24 cellular contexts compared by ENCODE assay signal in the genomic region with DNA sequence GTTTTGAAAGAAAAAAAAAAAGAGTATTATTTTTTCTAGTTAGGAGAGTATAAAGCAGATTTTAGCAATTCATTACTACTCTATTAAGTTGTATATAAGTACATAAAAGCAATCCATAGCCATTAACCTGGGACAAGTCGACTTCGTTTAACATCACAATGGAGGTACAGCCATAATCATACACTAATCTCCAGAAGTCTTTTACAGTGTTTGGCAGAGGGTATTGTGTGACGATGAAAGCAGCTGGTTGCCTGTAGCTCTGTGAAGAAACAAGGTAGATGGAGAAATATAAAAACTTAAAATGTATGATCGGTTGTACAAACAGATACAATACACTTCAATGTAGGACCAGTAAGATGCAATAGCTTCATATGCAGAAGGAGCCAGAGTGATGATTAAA.
"Had no signal": no experiment of that assay in that cellular context is flagged by ENCODE, and none has a peak within 500 bp of the region (broad histone marks: within the 10 kb centered on the region; RNA-seq: fewer than 3 reads in every experiment).

No MANE protein-coding gene starts in this region.

- H3K9me3 ChIP-seq: esophagus squamous epithelium, heart right ventricle, left lung, mucosa of descending colon, prostate gland, right atrium auricular region, sigmoid colon, stomach, thyroid gland, vagina had no signal

- H3K27ac Mint-ChIP-seq: effector memory CD8-positive, alpha-beta T cell; mesothelial cell of epicardium; naive B cell; nephron progenitor cell; stimulated activated memory B cell treated with anti-CD40 and anti-IgM and Interleukin-4, amounts not matched to agents 10 μg/mL and 1 μg/mL and 100 μg/mL, for 72 hours had no signal

- H3K36me3 ChIP-seq: prostate gland had no signal

- H3K36me3 Mint-ChIP-seq: stimulated activated memory B cell treated with anti-CD40 and anti-IgM and Interleukin-4, amounts not matched to agents 10 μg/mL and 1 μg/mL and 100 μg/mL, for 72 hours had no signal

- H3K4me3 ChIP-seq: esophagus squamous epithelium, heart right ventricle, left lung, mucosa of descending colon, prostate gland, right atrium auricular region, sigmoid colon, stomach, thyroid gland, vagina had no signal

- H3K4me3 Mint-ChIP-seq: mesothelial cell of epicardium; naive B cell; nephron progenitor cell; stimulated activated memory B cell treated with anti-CD40 and anti-IgM and Interleukin-4, amounts not matched to agents 10 μg/mL and 1 μg/mL and 100 μg/mL, for 72 hours had no signal

- DNase-seq: cortex of kidney; effector memory CD8-positive, alpha-beta T cell; erythroblast; esophagus squamous epithelium; foreskin melanocyte; glutamatergic neuron; heart right ventricle; hippocampal formation; left cardiac atrium; left lung; mucosa of descending colon; naive B cell; nephron progenitor cell; nucleus accumbens; sigmoid colon; stimulated activated CD4-positive, alpha-beta T cell treated with anti-CD3 and anti-CD28 coated beads, Interleukin-4, amount 100 ng/mL, for 4 hours; stomach; thyroid gland; trophoblast cell had no signal

- H3K4me1 Mint-ChIP-seq: mesothelial cell of epicardium, nephron progenitor cell had no signal

- H3K4me1 ChIP-seq: esophagus squamous epithelium, heart right ventricle, left lung, prostate gland, right atrium auricular region, sigmoid colon, stomach, thyroid gland, vagina had no signal

- H3K27me3 Mint-ChIP-seq: effector memory CD8-positive, alpha-beta T cell; naive B cell; stimulated activated memory B cell treated with anti-CD40 and anti-IgM and Interleukin-4, amounts not matched to agents 10 μg/mL and 1 μg/mL and 100 μg/mL, for 72 hours had no signal

- ATAC-seq: effector memory CD8-positive, alpha-beta T cell; heart right ventricle; left cardiac atrium; left lung; mucosa of descending colon; stimulated activated memory B cell treated with anti-CD40 and anti-IgM and Interleukin-4, amounts not matched to agents 10 μg/mL and 1 μg/mL and 100 μg/mL, for 72 hours had no signal

- H3K27me3 ChIP-seq: esophagus squamous epithelium, heart right ventricle, left lung, right atrium auricular region, sigmoid colon, stomach, thyroid gland, vagina had no signal

- H3K9me3 Mint-ChIP-seq: effector memory CD8-positive, alpha-beta T cell; mesothelial cell of epicardium; naive B cell; nephron progenitor cell; stimulated activated memory B cell treated with anti-CD40 and anti-IgM and Interleukin-4, amounts not matched to agents 10 μg/mL and 1 μg/mL and 100 μg/mL, for 72 hours had no signal
